ENCODE assay signal across 8 cellular contexts in the genomic region with DNA sequence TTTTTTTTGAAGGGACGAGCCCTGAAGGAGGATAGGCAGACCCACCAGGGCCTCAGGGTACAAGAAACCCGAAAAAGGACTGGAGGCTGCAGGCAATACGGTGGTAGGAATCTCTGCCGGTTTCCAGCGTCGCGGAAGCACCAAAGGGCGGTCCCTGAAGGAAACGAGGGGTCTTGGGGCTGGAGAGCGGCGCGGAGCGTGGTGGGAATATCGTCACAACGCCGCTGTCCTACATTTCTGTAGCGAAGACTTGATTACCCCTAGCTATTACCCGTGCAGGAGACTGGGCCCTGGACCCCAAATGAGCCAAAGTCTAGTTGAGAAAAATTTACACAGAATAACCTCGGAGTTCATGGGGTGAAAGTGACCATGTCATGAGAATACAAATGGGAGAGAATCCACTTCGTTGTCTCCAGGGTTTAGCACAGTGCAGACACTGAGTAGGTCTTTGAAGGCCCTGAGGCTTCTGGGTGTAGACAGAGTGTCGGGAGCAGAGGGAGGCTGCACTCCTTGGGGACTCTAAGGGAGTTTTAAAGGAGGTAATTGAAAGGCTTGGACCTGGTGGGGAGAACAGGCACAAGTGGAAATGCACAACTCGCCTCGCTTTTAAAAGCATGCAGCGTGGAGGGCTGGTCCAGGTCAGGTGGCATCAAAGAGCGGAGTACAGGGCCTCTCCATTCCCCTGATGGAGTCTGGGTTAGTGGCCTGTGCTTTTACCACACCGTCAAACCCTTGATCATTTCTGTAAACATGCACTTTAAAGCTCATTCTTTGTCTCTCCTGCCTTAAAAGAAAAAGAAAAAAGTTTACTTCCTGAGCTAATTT. TPM values are rescaled to one million over a fixed set of nuclear protein-coding genes. Genes with fewer than 3 reads are reported as not detected.
DNase-seq lines count a peak whose midpoint lies in the region; ATAC-seq, FAIRE-seq and TF ChIP-seq lines count a peak whose summit lies in the region.

No MANE protein-coding gene starts in this region.

- peak; percentile 32 to 70 (median 44) for DNase-seq in CD4-positive, alpha-beta memory T cell
- DNase-seq in MM.1S, result no peak
- DNase-seq in astrocyte of the spinal cord (ENCODE audit: low read depth, low spot score), result no peak
- no peak for DNase-seq in kidney
- DNase-seq in stimulated activated naive CD4-positive, alpha-beta T cell treated with Interleukin-2 at 50 U/mL for 16 hours (lab: John Stamatoyannopoulos, UW), result peak; percentile 3
- no peak for DNase-seq in SKM-1 treated with dmso at 0.1 percent for 144 hours (lab: John Stamatoyannopoulos, UW; ENCODE audit: unreplicated experiment)
- DNase-seq in ACHN, result no peak

- no peaks in the 10 kb centered on the region for H3K9me3 Mint-ChIP-seq in CD4-positive, alpha-beta memory T cell

- H3K27ac Mint-ChIP-seq in CD4-positive, alpha-beta memory T cell, result peak overlapping the region; percentile 92 to 99 (median 96)

- no peak for FAIRE-seq in kidney (lab: Jason Lieb, UNC)

- peaks cover under 1 to 1% of the 10 kb centered on the region in 2 donors for H3K27me3 Mint-ChIP-seq in CD4-positive, alpha-beta memory T cell

- no peaks in the 10 kb centered on the region for H4K20me1 ChIP-seq in MM.1S (ENCODE audit: insufficient read depth, low read length)

- H3K36me3 Mint-ChIP-seq in CD4-positive, alpha-beta memory T cell, result peaks cover 0 to 23% of the 10 kb centered on the region in 2 donors

- H3F3A ChIP-seq in MM.1S (ENCODE audit: insufficient read depth, low read length), result no peaks in the 10 kb centered on the region

- no peaks in the 10 kb centered on the region for H3K9me3 ChIP-seq in CD4-positive, alpha-beta memory T cell (ENCODE audit: control insufficient read depth in 1 of 2, low read length in 2 of 2)
- H3K9me3 ChIP-seq in MM.1S (replicated peaks; ENCODE audit: insufficient read depth, low read length) (no peaks in the 10 kb centered on the region), kidney (ENCODE audit: control insufficient read depth in 1 of 2, low read length in 2 of 2) (no peaks in the 10 kb centered on the region)

- H3K4me3 Mint-ChIP-seq in CD4-positive, alpha-beta memory T cell, result peak overlapping the region; percentile 82 to 99 (median 98)

- CTCF ChIA-PET in CD4-positive, alpha-beta memory T cell (lab: Charles Lee; ENCODE audit: partially characterized antibody), result interaction anchor here (0.8 to 4.1 kb wide), 11 partner anchors 8 to 143 kb away, joined by 3 to 18 read pairs (median 9); no protein-coding TSS in a partner anchor

- in situ Hi-C loops in astrocyte of the spinal cord (cut with HindIII; ENCODE audit: low sequenced_read_pairs), result no loop called here
- in situ Hi-C loops in ACHN (cut with HindIII; ENCODE audit: low pct_ligation_motif_present, low pct_unique_long_range_greater_than_20kb, low sequenced_read_pairs), result no loop called here

- H3K36me3 ChIP-seq in CD4-positive, alpha-beta memory T cell (ENCODE audit: insufficient read depth, low read length), result no peaks in the 10 kb centered on the region
- H3K36me3 ChIP-seq in MM.1S (replicated peaks; ENCODE audit: insufficient read depth, low read length) (no peaks in the 10 kb centered on the region), kidney (ENCODE audit: control insufficient read depth in 1 of 2, insufficient read depth in 2 of 2, low read length in 2 of 2) (peaks cover 2 to 16% of the 10 kb centered on the region in 2 donors)

- H3K27ac ChIP-seq in CD4-positive, alpha-beta memory T cell (ENCODE audit: low read depth, low read length), result peak overlapping the region; percentile 71
- H3K27ac ChIP-seq in MM.1S (ENCODE audit: low read length) (peak overlapping the region; percentile 8; the same call in 1 of the 2 replicates), kidney (ENCODE audit: low read depth in 2 of 2, low read length in 2 of 2) (peak overlapping the region; percentile 96 to 97)

- peaks cover 57% of the 10 kb centered on the region for H3K4me1 ChIP-seq in CD4-positive, alpha-beta memory T cell (ENCODE audit: insufficient read depth, low read length)
- peaks cover 11% of the 10 kb centered on the region; the same call in 1 of the 2 replicates for H3K4me1 ChIP-seq in MM.1S (ENCODE audit: low read length)
- peaks cover 11 to 35% of the 10 kb centered on the region in 2 donors for H3K4me1 ChIP-seq in kidney (ENCODE audit: control insufficient read depth in 1 of 2, insufficient read depth in 1 of 2, low read depth in 1 of 2, low read length in 2 of 2)

- TF ChIP-seq CTCF in MM.1S (IDR thresholded peaks at IDR 0.05; ENCODE audit: low read length), result no peak
- no peak for TF ChIP-seq CTCF in astrocyte of the spinal cord (IDR thresholded peaks at IDR 0.05; ENCODE audit: low read depth, low read length)
- no peak for TF ChIP-seq CTCF in kidney (IDR thresholded peaks at IDR 0.05; ENCODE audit: borderline replicate concordance, extremely low read depth, insufficient read depth)

- H2AFZ ChIP-seq in MM.1S (ENCODE audit: low read length), result no peak overlapping the region

- intact Hi-C loops in CD4-positive, alpha-beta memory T cell (cut with micrococcal nuclease), result loop anchor here (1.0 to 10.0 kb wide), 8 partner anchors 10 to 390 kb away; partner anchors contain the start of gene CD58
- intact Hi-C loops in kidney (cut with DNase I), result no loop called here

- POLR2A ChIA-PET in CD4-positive, alpha-beta memory T cell (lab: Charles Lee; ENCODE audit: partially characterized antibody), result interaction anchor here (0.8 to 6.4 kb wide), 24 partner anchors 8 to 236 kb away, joined by 3 to 90 read pairs (median 6); partner anchors contain the start of gene CD58

- H3K79me2 ChIP-seq in MM.1S (ENCODE audit: low read length), result peaks cover 58% of the 10 kb centered on the region

- H3K9me2 ChIP-seq in MM.1S (replicated peaks; ENCODE audit: insufficient read depth, low read length), result no peaks in the 10 kb centered on the region

- H3K27me3 ChIP-seq in CD4-positive, alpha-beta memory T cell (ENCODE audit: insufficient read depth, low read length), result no peaks in the 10 kb centered on the region
- no peaks in the 10 kb centered on the region for H3K27me3 ChIP-seq in MM.1S (replicated peaks; ENCODE audit: insufficient read depth, low read length)

- ATAC-seq in GM21447 (IDR thresholded peaks at IDR 0.05; ENCODE audit: unreplicated experiment), result no peak

- H3K4me1 Mint-ChIP-seq in CD4-positive, alpha-beta memory T cell, result peaks cover 41 to 63% (median 48%) of the 10 kb centered on the region in 4 donors

- H3K9ac ChIP-seq in MM.1S (ENCODE audit: low read length) (peak overlapping the region; percentile 82; the same call in 1 of the 2 replicates), kidney (ENCODE audit: low read length in 2 of 2) (peak overlapping the region; percentile 96)

- peak overlapping the region; percentile 82 to 96 for H3K4me3 ChIP-seq in CD4-positive, alpha-beta memory T cell (ENCODE audit: low read length in 2 of 2)
- H3K4me3 ChIP-seq in MM.1S (ENCODE audit: low read length), result peak overlapping the region; percentile 79
- peak overlapping the region; percentile 70 for H3K4me3 ChIP-seq in astrocyte of the spinal cord (ENCODE audit: low read depth, low read length)
- peak overlapping the region; percentile 84 to 95 for H3K4me3 ChIP-seq in kidney (ENCODE audit: low read length in 2 of 2)

- peak overlapping the region; percentile 68 for H3K4me2 ChIP-seq in MM.1S (ENCODE audit: low read depth, low read length)

RNA-seq across cellular contexts. Expression of gene ATP1A1, which starts 1.5 kb away (rescaled TPM):
- total RNA-seq in CD4-positive, alpha-beta memory T cell, result 100 to 1,000 TPM; 251 to 256 TPM
- 10 to 100 TPM; 46.5 to 74.3 TPM for polyA plus RNA-seq in CD4-positive, alpha-beta memory T cell
- 2,241 TPM for total RNA-seq in kidney
- 1,218 TPM for polyA plus RNA-seq in kidney (ENCODE audit: insufficient read depth, low read depth, low replicate concordance)

Comparison
In these comparisons a context has a peak if more than half of its experiments do, and no peak if none do; other contexts are left out.
1. DNase-seq: peak in CD4-positive, alpha-beta memory T cell (5 of 5) and stimulated activated naive CD4-positive, alpha-beta T cell treated with Interleukin-2 at 50 U/mL for 16 hours (single experiment); none in MM.1S (single experiment), astrocyte of the spinal cord (single experiment), kidney (single experiment), SKM-1 treated with dmso at 0.1 percent for 144 hours (single experiment) and ACHN (single experiment).
2. H3K27ac ChIP-seq: peak in every context shown above with its lines; median percentile 96 in kidney; 71 in CD4-positive, alpha-beta memory T cell; 8 in MM.1S.
3. Peak in every context shown above with its lines, with median percentiles within 50 percentile points of each other: H3K4me3 ChIP-seq.